In the genomic region with DNA sequence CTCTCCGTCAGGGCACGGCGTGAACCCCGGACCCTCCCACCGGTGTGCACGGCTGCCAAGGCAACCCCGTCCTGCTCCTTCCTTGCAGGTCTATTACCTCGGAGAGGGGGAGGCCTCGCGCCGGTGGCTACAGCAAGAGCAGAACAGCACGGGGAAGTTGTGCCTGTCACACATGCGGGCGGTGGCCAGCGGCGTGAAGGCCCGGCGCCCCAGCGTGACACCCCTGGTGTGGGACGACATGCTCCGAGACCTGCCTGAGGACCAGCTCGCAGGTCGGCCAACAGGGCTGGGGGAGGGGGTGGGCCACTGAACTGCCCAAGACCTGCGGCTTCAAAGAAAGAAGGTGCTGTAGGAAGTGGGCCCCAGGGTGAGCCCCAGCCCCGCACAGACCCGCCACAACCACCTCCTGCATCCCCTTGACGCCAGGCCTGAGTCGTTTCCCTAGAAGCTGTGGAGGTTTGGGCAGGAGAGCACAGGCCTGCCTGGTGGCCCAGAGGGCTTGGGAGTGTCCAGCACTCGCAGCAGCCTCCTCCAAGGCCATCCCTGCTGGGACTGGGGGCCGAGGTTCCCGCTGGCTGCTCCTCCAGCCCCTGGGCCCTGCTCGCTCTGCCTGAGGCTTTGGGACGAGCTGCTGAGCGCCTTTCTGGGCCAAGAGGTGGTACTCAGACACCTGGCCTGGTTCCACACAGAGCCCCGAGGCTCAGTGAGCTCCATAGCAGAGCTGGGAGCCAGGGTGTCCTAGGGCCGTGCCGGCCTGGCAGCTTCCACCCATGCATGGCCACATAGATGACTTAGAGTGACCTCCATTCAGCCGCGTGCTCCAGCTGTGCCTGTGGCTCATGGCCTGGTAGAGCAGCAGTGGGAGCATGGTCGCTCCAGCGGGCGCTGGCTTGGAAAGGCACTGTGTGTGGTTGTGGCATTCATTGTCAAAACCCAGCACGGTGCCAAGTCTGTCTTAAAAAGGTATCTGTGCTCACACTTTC, we compare ENCODE assay signal across 1 cellular context.
TF ChIP-seq lines count a peak whose summit lies in the region.

No MANE protein-coding gene starts in this region.

TF ChIP-seq in HepG2, 621 proteins besides CTCF, POLR2A, EP300 and RAD21:
- TF ChIP-seq AGO2 (optimal IDR thresholded peaks at IDR 0.05; ENCODE audit: low read depth, low read length), result peak; percentile 41
- TF ChIP-seq NR1H2 (CRISPR knock-in tag; IDR thresholded peaks at IDR 0.05; ENCODE audit: borderline replicate concordance, low read depth), result no peak
- TF ChIP-seq RBFOX2 (IDR thresholded peaks at IDR 0.05; ENCODE audit: low read depth, low read length), result 0 out of 2 replicates have a peak, but pooled peaks have one; percentile 38
- TF ChIP-seq ZNF687 (CRISPR knock-in tag; IDR thresholded peaks at IDR 0.05), result 0 out of 2 replicates have a peak, but pooled peaks have one; percentile 5
- TF ChIP-seq ZNF333 (CRISPR knock-in tag; IDR thresholded peaks at IDR 0.05; ENCODE audit: borderline replicate concordance), result no peak
- no peak for TF ChIP-seq TIGD3 (CRISPR knock-in tag; IDR thresholded peaks at IDR 0.05; ENCODE audit: borderline replicate concordance)
TF ChIP-seq in HepG2: peak in this region for 3.
